26 cellular contexts compared by ENCODE assay signal in genomic region chr6:16201706-16202105, GRCh38.
"Had no signal": no experiment of that assay in that cellular context is flagged by ENCODE, and none has a peak within 500 bp of the region (broad histone marks: within the 10 kb centered on the region; RNA-seq: fewer than 3 reads in every experiment).

No MANE protein-coding gene starts in this region.

- H3K27me3 ChIP-seq: adrenal gland, Peyer's patch, SJCRH30 had no signal

- H3K9ac ChIP-seq: SK-N-SH had no signal

- ATAC-seq: activated CD4-positive, CD25-positive, alpha-beta regulatory T cell treated with anti-CD3 and anti-CD28 coated beads, Interleukin-2, amount 50 U/mL, for 24 hours; activated CD8-positive, alpha-beta T cell treated with anti-CD3 and anti-CD28 coated beads, Interleukin-2, amount 10 ng/mL, durations not matched to agents 7 days and 5 days had no signal

- DNase-seq: activated CD4-positive, alpha-beta T cell treated with anti-CD3 and anti-CD28 coated beads for 48 hours; activated CD4-positive, alpha-beta T cell treated with anti-CD3 and anti-CD28 coated beads, Interleukin-2, amount 50 U/mL, for 4 hours; activated CD8-positive, alpha-beta memory T cell treated with anti-CD3 and anti-CD28 coated beads, Interleukin-2, amount 50 U/mL, for 48 hours; activated CD8-positive, alpha-beta T cell treated with anti-CD3 and anti-CD28 coated beads, Interleukin-2, amount 10 ng/mL, durations not matched to agents 7 days and 5 days; activated naive CD4-positive, alpha-beta T cell treated with anti-CD3 and anti-CD28 coated beads, Interleukin-2, amount 50 U/mL, for 16 hours; activated naive CD8-positive, alpha-beta T cell treated with anti-CD3 and anti-CD28 coated beads, Interleukin-2, amount 10 ng/mL, durations not matched to agents 7 days and 5 days; activated T-cell treated with anti-CD3 and anti-CD28 coated beads, Interleukin-2, amount 50 U/mL, for 1 hour; adrenal gland; Karpas-422; MM.1S; NCI-H1105; NCI-H1436; NCI-H1694 treated with DMSO at 0.1 percent for 48 hours; NCI-H2029 treated with DMSO at 0.1 percent for 48 hours; NCI-H345; NCI-H510A; NCI-H526 treated with DMSO at 0.1 percent for 48 hours; NCI-H82; Peyer's patch; Right ventricle myocardium superior; SJCRH30; SK-N-SH; SW 1271 had no signal

- H3K4me2 ChIP-seq: SK-N-SH had no signal

- H3K4me1 ChIP-seq: adrenal gland had no signal

- H3K9me3 ChIP-seq: adrenal gland, Peyer's patch, SJCRH30, SK-N-SH had no signal

- H3K27ac Mint-ChIP-seq: activated CD8-positive, alpha-beta T cell treated with anti-CD3 and anti-CD28 coated beads, Interleukin-2, amount 10 ng/mL, durations not matched to agents 7 days and 5 days; activated naive CD8-positive, alpha-beta T cell treated with anti-CD3 and anti-CD28 coated beads, Interleukin-2, amount 10 ng/mL, durations not matched to agents 7 days and 5 days had no signal

- H3K27ac ChIP-seq: adrenal gland, Peyer's patch, RWPE1, SJCRH30 had no signal

- H3K4me3 Mint-ChIP-seq: activated CD8-positive, alpha-beta T cell treated with anti-CD3 and anti-CD28 coated beads, Interleukin-2, amount 10 ng/mL, durations not matched to agents 7 days and 5 days; activated naive CD8-positive, alpha-beta T cell treated with anti-CD3 and anti-CD28 coated beads, Interleukin-2, amount 10 ng/mL, durations not matched to agents 7 days and 5 days had no signal

- H3K9me3 Mint-ChIP-seq: activated naive CD8-positive, alpha-beta T cell treated with anti-CD3 and anti-CD28 coated beads, Interleukin-2, amount 10 ng/mL, durations not matched to agents 7 days and 5 days had no signal

- H3K36me3 Mint-ChIP-seq: activated naive CD8-positive, alpha-beta T cell treated with anti-CD3 and anti-CD28 coated beads, Interleukin-2, amount 10 ng/mL, durations not matched to agents 7 days and 5 days had no signal

- H3K36me3 ChIP-seq: adrenal gland, Peyer's patch, SJCRH30 had no signal

- FAIRE-seq: bronchial epithelial cell had no signal

- H3K4me3 ChIP-seq: adrenal gland, Peyer's patch, SJCRH30 had no signal
